1 cellular context compared by ENCODE assay signal in the genomic region with DNA sequence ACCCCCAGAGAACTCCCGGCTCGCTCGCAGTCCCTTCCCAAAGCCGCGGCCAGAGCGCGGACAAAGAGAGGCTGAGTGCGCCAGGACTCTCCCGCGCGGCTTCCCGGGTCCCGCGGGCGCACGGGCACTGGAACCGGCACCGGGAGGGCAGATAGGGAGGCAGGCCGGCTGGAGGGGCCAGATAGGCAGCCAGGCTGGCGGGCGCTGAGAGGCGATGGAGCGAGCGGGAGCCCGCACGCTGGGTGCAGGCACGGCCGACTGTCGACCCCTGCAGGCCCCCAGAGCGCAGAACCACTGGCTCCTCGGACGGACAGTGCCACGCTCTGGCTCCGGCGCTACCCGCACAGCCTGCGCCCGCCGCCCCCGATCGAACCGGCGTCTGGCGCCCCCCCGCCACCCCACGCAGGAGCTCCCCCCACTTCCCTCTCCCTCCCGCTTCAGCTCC.
TF ChIP-seq lines count a peak whose summit lies in the region.

No MANE protein-coding gene starts in this region.

TF ChIP-seq in GM23338, 12 proteins besides CTCF, POLR2A, EP300 and RAD21 (continued from another document):
- no peak for TF ChIP-seq REST (IDR thresholded peaks at IDR 0.05; ENCODE audit: unreplicated experiment)
- TF ChIP-seq EZH2phosphoT487 (IDR thresholded peaks at IDR 0.05; ENCODE audit: unreplicated experiment), result no peak
- TF ChIP-seq STAT1 (IDR thresholded peaks at IDR 0.05; ENCODE audit: unreplicated experiment), result no peak
- TF ChIP-seq CREB1 (CRISPR knock-in tag; IDR thresholded peaks at IDR 0.05; ENCODE audit: low read depth), result no peak
- TF ChIP-seq, protein P1, sequence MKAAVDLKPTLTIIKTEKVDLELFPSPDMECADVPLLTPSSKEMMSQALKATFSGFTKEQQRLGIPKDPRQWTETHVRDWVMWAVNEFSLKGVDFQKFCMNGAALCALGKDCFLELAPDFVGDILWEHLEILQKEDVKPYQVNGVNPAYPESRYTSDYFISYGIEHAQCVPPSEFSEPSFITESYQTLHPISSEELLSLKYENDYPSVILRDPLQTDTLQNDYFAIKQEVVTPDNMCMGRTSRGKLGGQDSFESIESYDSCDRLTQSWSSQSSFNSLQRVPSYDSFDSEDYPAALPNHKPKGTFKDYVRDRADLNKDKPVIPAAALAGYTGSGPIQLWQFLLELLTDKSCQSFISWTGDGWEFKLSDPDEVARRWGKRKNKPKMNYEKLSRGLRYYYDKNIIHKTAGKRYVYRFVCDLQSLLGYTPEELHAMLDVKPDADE (IDR thresholded peaks at IDR 0.05), result no peak
- no peak for TF ChIP-seq JUNB (IDR thresholded peaks at IDR 0.05; ENCODE audit: unreplicated experiment)
- TF ChIP-seq EZH2 (IDR thresholded peaks at IDR 0.05; ENCODE audit: low read depth, unreplicated experiment), result no peak
- TF ChIP-seq ZNF331 (CRISPR knock-in tag; IDR thresholded peaks at IDR 0.05; ENCODE audit: low read depth), result no peak
